ENCODE assay signal across 9 cellular contexts in genomic region chr17:2192367-2193028, GRCh38.
DNase-seq lines count a peak whose midpoint lies in the region; ATAC-seq and TF ChIP-seq lines count a peak whose summit lies in the region.
"Had no signal": no experiment of that assay in that cellular context is flagged by ENCODE, and none has a peak within 500 bp of the region (broad histone marks: within the 10 kb centered on the region; RNA-seq: fewer than 3 reads in every experiment).

No MANE protein-coding gene starts in this region.

- 20 to 21% methylated on average over 6 to 7 of the region's 7 CpGs for WGBS in esophagus squamous epithelium, 2 donors

- H3K27ac Mint-ChIP-seq in Calu3 (ENCODE audit: unreplicated experiment) = no peak overlapping the region

- no peak overlapping the region for H3K4me3 ChIP-seq in esophagus squamous epithelium

- intact Hi-C loops in Calu3 (cut with micrococcal nuclease; ENCODE audit: unreplicated experiment) = no loop called here
- intact Hi-C loops in esophagus squamous epithelium (cut with DNase I) = no loop called here
- intact Hi-C loops in posterior vena cava (cut with DNase I) = no loop called here

- CTCF ChIA-PET in Calu3 (lab: Charles Lee) = no interaction called here

- H3K27me3 Mint-ChIP-seq in Calu3 (ENCODE audit: unreplicated experiment) = no peaks in the 10 kb centered on the region

- H3K9me3 ChIP-seq in KOPT-K1 (ENCODE audit: insufficient read depth, low read length, poor library complexity, severe bottlenecking) = no peaks in the 10 kb centered on the region
- H3K9me3 ChIP-seq in esophagus squamous epithelium = no peaks in the 10 kb centered on the region

- H3K27ac ChIP-seq in KOPT-K1 (ENCODE audit: low read depth, low read length, poor library complexity, severe bottlenecking) (peak overlapping the region; percentile 80), esophagus squamous epithelium (peak overlapping the region; percentile 59 to 69 (median 64))
- H3K27ac ChIP-seq: parathyroid adenoma had no signal

- ATAC-seq in GM21723 (IDR thresholded peaks at IDR 0.05; ENCODE audit: unreplicated experiment) = no peak

- DNase-seq in Calu3 (peak; percentile 39), esophagus squamous epithelium (lab: John Stamatoyannopoulos, UW) (no peak), posterior vena cava (ENCODE audit: low spot score) (no peak), NCI-H1694 treated with DMSO at 0.1 percent for 48 hours (lab: John Stamatoyannopoulos, UW) (no peak)
- peak; percentile 81 for DNase-seq in activated CD8-positive, alpha-beta memory T cell treated with anti-CD3 and anti-CD28 coated beads for 24 hours
- DNase-seq in stimulated activated CD4-positive, alpha-beta T cell treated with anti-CD3 and anti-CD28 coated beads, Interleukin-12 subunit alpha, Interleukin-12 subunit beta, amount 100 ng/mL, for 48 hours (ENCODE audit: low read depth in 2 of 3, low spot score in 1 of 3) = peak; percentile 30 to 52 (median 45)

- no TSS peak for BruUV-seq in Calu3 (replicated peaks; lab: Mats Ljungman, UMichigan)

- H3K36me3 ChIP-seq in KOPT-K1 (ENCODE audit: insufficient read depth, low read length) = peaks cover 43% of the 10 kb centered on the region
- H3K36me3 ChIP-seq in esophagus squamous epithelium = peaks cover 0 to 40% (median 0%) of the 10 kb centered on the region in 3 donors

- TF ChIP-seq CTCF in Calu3 (IDR thresholded peaks at IDR 0.05; ENCODE audit: unreplicated experiment) (no peak), esophagus squamous epithelium (IDR thresholded peaks at IDR 0.05) (no peak)

- H3K9me3 Mint-ChIP-seq in Calu3 (ENCODE audit: low read depth, unreplicated experiment) = no peaks in the 10 kb centered on the region

- H3K36me3 Mint-ChIP-seq in Calu3 (ENCODE audit: insufficient read depth, unreplicated experiment) = peaks cover 11% of the 10 kb centered on the region

- H3K27me3 ChIP-seq in esophagus squamous epithelium = no peaks in the 10 kb centered on the region

- peaks cover 29% of the 10 kb centered on the region for H3K4me1 Mint-ChIP-seq in Calu3 (ENCODE audit: low read depth, unreplicated experiment)

- H3K4me1 ChIP-seq in esophagus squamous epithelium = peaks cover 14 to 67% (median 41%) of the 10 kb centered on the region in 3 donors

- no peak for TF ChIP-seq POLR2A in esophagus squamous epithelium (IDR thresholded peaks at IDR 0.05)

- H3K4me3 Mint-ChIP-seq in Calu3 (ENCODE audit: low read depth, unreplicated experiment) = no peak overlapping the region

Comparison
In these comparisons a context has a peak if more than half of its experiments do, and no peak if none do; other contexts are left out.
1. DNase-seq: peak in Calu3 (single experiment), activated CD8-positive, alpha-beta memory T cell treated with anti-CD3 and anti-CD28 coated beads for 24 hours (single experiment) and stimulated activated CD4-positive, alpha-beta T cell treated with anti-CD3 and anti-CD28 coated beads, Interleukin-12 subunit alpha, Interleukin-12 subunit beta, amount 100 ng/mL, for 48 hours (3 of 3); none in esophagus squamous epithelium (single experiment), posterior vena cava (single experiment) and NCI-H1694 treated with DMSO at 0.1 percent for 48 hours (single experiment).